Comparison of ENCODE assay signal across 9 cellular contexts in genomic region chr10:128530301-128530700, GRCh38.
A peak's percentile ranks its signal among the peaks of the same experiment; 100 is the strongest.
DNase-seq lines count a peak whose midpoint lies in the region; ATAC-seq and TF ChIP-seq lines count a peak whose summit lies in the region.
"Had no signal": no experiment of that assay in that cellular context is flagged by ENCODE, and none has a peak within 500 bp of the region (broad histone marks: within the 10 kb centered on the region; RNA-seq: fewer than 3 reads in every experiment).

No MANE protein-coding gene starts in this region.

- H3K27ac Mint-ChIP-seq in endodermal cell = no peak overlapping the region
- H3K27ac Mint-ChIP-seq in T-helper 2 cell treated with Interferon-gamma antibody and Interleukin-4, amounts not matched to agents 5 μg/mL and 100 μg/mL, for 36 hours = no peak overlapping the region
- H3K27ac Mint-ChIP-seq: activated naive CD8-positive, alpha-beta T cell had no signal

- peak; percentile 47; the same call in 2 of the 3 replicates for TF ChIP-seq CTCF in GM12872 (IDR thresholded peaks at IDR 0.05; ENCODE audit: insufficient read depth, low read depth, low read length)
- peak; percentile 56 for TF ChIP-seq CTCF in LNCaP clone FGC (IDR thresholded peaks at IDR 0.05; ENCODE audit: control insufficient read depth, extremely low read depth, insufficient read depth)
- TF ChIP-seq CTCF in endodermal cell (conservative IDR thresholded peaks at IDR 0.05) = peak; percentile 82

- no peak overlapping the region for H3K4me3 Mint-ChIP-seq in endodermal cell
- H3K4me3 Mint-ChIP-seq in T-helper 2 cell treated with Interferon-gamma antibody and Interleukin-4, amounts not matched to agents 5 μg/mL and 100 μg/mL, for 36 hours = no peak overlapping the region
- H3K4me3 Mint-ChIP-seq: activated naive CD8-positive, alpha-beta T cell had no signal

- H3K36me3 Mint-ChIP-seq in endodermal cell (ENCODE audit: low read depth) = no peaks in the 10 kb centered on the region
- no peaks in the 10 kb centered on the region for H3K36me3 Mint-ChIP-seq in T-helper 2 cell treated with Interferon-gamma antibody and Interleukin-4, amounts not matched to agents 5 μg/mL and 100 μg/mL, for 36 hours (ENCODE audit: low read depth)
- H3K36me3 Mint-ChIP-seq: activated naive CD8-positive, alpha-beta T cell had no signal

- H3K4me1 Mint-ChIP-seq in endodermal cell = no peaks in the 10 kb centered on the region
- H3K4me1 Mint-ChIP-seq in T-helper 2 cell treated with Interferon-gamma antibody and Interleukin-4, amounts not matched to agents 5 μg/mL and 100 μg/mL, for 36 hours (ENCODE audit: low read depth) = no peaks in the 10 kb centered on the region

- no peak for ATAC-seq in GM18861 (IDR thresholded peaks at IDR 0.05; ENCODE audit: unreplicated experiment)

- H3K9me3 Mint-ChIP-seq in endodermal cell = no peaks in the 10 kb centered on the region
- H3K9me3 Mint-ChIP-seq in T-helper 2 cell treated with Interferon-gamma antibody and Interleukin-4, amounts not matched to agents 5 μg/mL and 100 μg/mL, for 36 hours = no peaks in the 10 kb centered on the region

- DNase-seq in LNCaP clone FGC (ENCODE audit: low read depth) (no peak), endodermal cell (no peak), putamen (ENCODE audit: low spot score) (peak; percentile 12), dedifferentiated amniotic fluid mesenchymal stem cell (ENCODE audit: extremely low spot score) (no peak)
- no peak for DNase-seq in T-helper 2 cell treated with Interferon-gamma antibody and Interleukin-4, amounts not matched to agents 5 μg/mL and 100 μg/mL, for 36 hours (ENCODE audit: low spot score)
- DNase-seq: T-helper 1 cell had no signal

- H3K27ac ChIP-seq in endodermal cell (ENCODE audit: low read depth, low read length) = no peak overlapping the region

- no peaks in the 10 kb centered on the region for H3K4me1 ChIP-seq in endodermal cell (ENCODE audit: control insufficient read depth, insufficient read depth, low read length)

- 66 to 90% methylated on average over 2 to 5 of the region's 5 CpGs for WGBS in endodermal cell (ENCODE audit: insufficient coverage in 1 of 2, insufficient read length in 1 of 2), 2 experiments

- H3K9me3 ChIP-seq in endodermal cell (ENCODE audit: control insufficient read depth, low read length) = no peaks in the 10 kb centered on the region

- no peaks in the 10 kb centered on the region for H3K36me3 ChIP-seq in endodermal cell (ENCODE audit: control insufficient read depth, insufficient read depth, low read length)

- H3K27me3 Mint-ChIP-seq in endodermal cell (ENCODE audit: insufficient read depth) = peaks cover 2% of the 10 kb centered on the region
- peaks cover 2% of the 10 kb centered on the region for H3K27me3 Mint-ChIP-seq in T-helper 2 cell treated with Interferon-gamma antibody and Interleukin-4, amounts not matched to agents 5 μg/mL and 100 μg/mL, for 36 hours (ENCODE audit: low read depth)

- H3K4me3 ChIP-seq in LNCaP clone FGC (ENCODE audit: low read depth, low read length) (no peak overlapping the region), endodermal cell (ENCODE audit: low read length) (no peak overlapping the region)

- H3K27me3 ChIP-seq in endodermal cell (ENCODE audit: control insufficient read depth, insufficient read depth, low read length, poor library complexity, severe bottlenecking) = no peaks in the 10 kb centered on the region

- no peak overlapping the region for H3K9ac ChIP-seq in endodermal cell (ENCODE audit: extremely low read depth, low read length, poor library complexity, severe bottlenecking)
